ENCODE assay signal across 8 cellular contexts in genomic region chr16:57184890-57185445, GRCh38. TPM values are rescaled to one million over a fixed set of nuclear protein-coding genes. Genes with fewer than 3 reads are reported as not detected.
DNase-seq lines count a peak whose midpoint lies in the region; ATAC-seq and TF ChIP-seq lines count a peak whose summit lies in the region.

No MANE protein-coding gene starts in this region.

- peak overlapping the region; percentile 96 for H3K4me3 ChIP-seq in HL-60 (replicated peaks; ENCODE audit: insufficient read depth, low read length)
- peak overlapping the region; percentile 92 to 95 for H3K4me3 ChIP-seq in mucosa of rectum (ENCODE audit: low read length in 2 of 2)

- no peaks in the 10 kb centered on the region for H3K27me3 Mint-ChIP-seq in MCF 10A (ENCODE audit: insufficient read depth, unreplicated experiment)

- peak overlapping the region; percentile 98 for H3K27ac Mint-ChIP-seq in MCF 10A (ENCODE audit: low read depth, unreplicated experiment)

- H3K4me1 ChIP-seq in mucosa of rectum (ENCODE audit: control insufficient read depth in 2 of 2, insufficient read depth in 2 of 2, low read length in 2 of 2), result peaks cover 17 to 23% of the 10 kb centered on the region in 2 donors

- H3K27ac ChIP-seq in 22Rv1, result peak overlapping the region; percentile 87
- peak overlapping the region; percentile 93 for H3K27ac ChIP-seq in HL-60 (replicated peaks)
- peak overlapping the region; percentile 93 for H3K27ac ChIP-seq in mucosa of rectum (ENCODE audit: low read depth in 2 of 2, low read length in 2 of 2)

- peaks cover 17% of the 10 kb centered on the region for H3K36me3 Mint-ChIP-seq in MCF 10A (ENCODE audit: insufficient read depth, unreplicated experiment)

- peaks cover 26% of the 10 kb centered on the region for H3K4me1 Mint-ChIP-seq in MCF 10A (ENCODE audit: insufficient read depth, unreplicated experiment)

- CTCF ChIA-PET in MCF 10A (lab: Yijun Ruan, JAX), result interaction anchor here (0.5 to 1.9 kb wide), 4 partner anchors 97 to 237 kb away, joined by 3 to 7 read pairs (median 3); no protein-coding TSS in a partner anchor

- POLR2A ChIA-PET in MCF 10A (lab: Yijun Ruan, JAX), result interaction anchor here (0.6 to 5.7 kb wide), 22 partner anchors 10 to 578 kb away, joined by 3 to 67 read pairs (median 8); partner anchors contain the start of genes ARL2BP, CIAPIN1, COQ9 and CPNE2

- BruUV-seq in MCF 10A (replicated peaks; lab: Mats Ljungman, UMichigan), result no TSS peak

- intact Hi-C loops in MCF 10A (cut with micrococcal nuclease), result loop anchor here (10.0 kb wide), 1 partner anchor 230 kb away; no protein-coding TSS in a partner anchor

- ATAC-seq in HG02884 (IDR thresholded peaks at IDR 0.05; ENCODE audit: unreplicated experiment), result no peak
- ATAC-seq in GM18868 (IDR thresholded peaks at IDR 0.05; ENCODE audit: unreplicated experiment), result no peak
- ATAC-seq in GM19467 (IDR thresholded peaks at IDR 0.05; ENCODE audit: unreplicated experiment), result no peak

- peak overlapping the region; percentile 86 to 96 for H3K9ac ChIP-seq in mucosa of rectum (ENCODE audit: low read depth in 1 of 2, low read length in 2 of 2)

- no peak for DNase-seq in HL-60 (ENCODE audit: low read depth in 1 of 2, low spot score in 1 of 2)
- no peak for DNase-seq in MCF 10A (ENCODE audit: unreplicated experiment)
- no peak for DNase-seq in NCI-H1105 (lab: John Stamatoyannopoulos, UW)

- H3K9me3 Mint-ChIP-seq in MCF 10A (ENCODE audit: unreplicated experiment), result peaks cover 6% of the 10 kb centered on the region

- peak overlapping the region; percentile 95 for H3K4me3 Mint-ChIP-seq in MCF 10A (ENCODE audit: unreplicated experiment)

- H3K36me3 ChIP-seq in mucosa of rectum (ENCODE audit: control insufficient read depth in 2 of 2, insufficient read depth in 2 of 2, low read length in 2 of 2), result no peaks in the 10 kb centered on the region

- TF ChIP-seq CTCF in 22Rv1 (IDR thresholded peaks at IDR 0.05) (no peak), HL-60 (IDR thresholded peaks at IDR 0.05; ENCODE audit: insufficient read depth, low read length) (no peak), MCF 10A (IDR thresholded peaks at IDR 0.05; ENCODE audit: unreplicated experiment) (no peak)

- no peaks in the 10 kb centered on the region for H3K9me3 ChIP-seq in mucosa of rectum (ENCODE audit: control insufficient read depth in 2 of 2, low read length in 2 of 2)

- H3K27me3 ChIP-seq in HL-60 (ENCODE audit: insufficient read depth, poor library complexity, severe bottlenecking) (no peaks in the 10 kb centered on the region), mucosa of rectum (ENCODE audit: control insufficient read depth in 2 of 2, insufficient read depth in 2 of 2, low read length in 2 of 2) (no peaks in the 10 kb centered on the region)

RNA-seq across cellular contexts. Expression of gene PSME3IP1, which starts 0.9 kb away (rescaled TPM):
- total RNA-seq in MCF 10A (2022), result 100 and 107 TPM in 2 replicates

RNA-seq across cellular contexts. Expression of gene RSPRY1, which starts 1.2 kb away (rescaled TPM):
- 55.9 and 62.0 TPM in 2 replicates for total RNA-seq in MCF 10A (2022)
